In the genomic region with DNA sequence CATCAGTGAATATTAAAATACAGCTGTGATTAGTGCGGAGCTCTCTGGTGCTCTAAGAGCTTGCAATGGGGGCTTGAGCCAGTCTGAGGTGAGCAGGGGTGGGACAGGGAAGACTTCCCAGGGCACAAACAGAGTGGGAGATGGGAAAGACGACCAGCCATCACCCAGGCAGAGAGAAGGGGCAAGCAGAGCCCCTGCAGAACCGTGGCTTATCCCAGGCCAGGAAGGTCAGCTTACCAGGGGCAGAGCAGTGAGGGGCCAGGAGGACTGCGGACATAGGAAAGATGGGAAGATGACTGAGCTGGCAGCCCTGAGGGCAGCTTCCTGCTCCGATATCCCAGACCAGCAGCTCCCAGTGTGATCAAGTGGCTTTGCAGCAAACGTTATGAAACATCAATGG, we compare ENCODE assay signal across 11 cellular contexts. TPM values are rescaled to one million over a fixed set of nuclear protein-coding genes. Genes with fewer than 3 reads are reported as not detected.
A peak's percentile ranks its signal among the peaks of the same experiment; 100 is the strongest.
DNase-seq lines count a peak whose midpoint lies in the region; ATAC-seq, FAIRE-seq and TF ChIP-seq lines count a peak whose summit lies in the region.
"Had no signal": no experiment of that assay in that cellular context is flagged by ENCODE, and none has a peak within 500 bp of the region (broad histone marks: within the 10 kb centered on the region; RNA-seq: fewer than 3 reads in every experiment).

No MANE protein-coding gene starts in this region.

- peak overlapping the region; percentile 56; the same call in 1 of the 2 replicates for H2AK5ac ChIP-seq in H1 (ENCODE audit: low read depth, low read length)

- H2BK12ac ChIP-seq in H1 (ENCODE audit: low read depth, low read length), result 0 out of 2 replicates have a peak overlapping the region, but pooled peaks have one; percentile 50

- TF ChIP-seq CTCF in C4-2B (conservative IDR thresholded peaks at IDR 0.05), result no peak
- no peak for TF ChIP-seq CTCF in H1 (IDR thresholded peaks at IDR 0.05; ENCODE audit: control extremely low read depth in 1 of 3, insufficient read depth in 1 of 3, low read depth in 1 of 3, low read length in 3 of 3)
- TF ChIP-seq CTCF in osteoblast (IDR thresholded peaks at IDR 0.05; ENCODE audit: extremely low read depth, low read depth, low read length), result no peak
- TF ChIP-seq CTCF in tibial nerve (IDR thresholded peaks at IDR 0.05), result no peak

- H2BK20ac ChIP-seq in H1 (ENCODE audit: low read length), result no peak overlapping the region

- H3K4me3 ChIP-seq in H1 (ENCODE audit: extremely low read depth in 1 of 4, insufficient read depth in 2 of 4, low read depth in 3 of 4, low read length in 4 of 4) (no peak overlapping the region), osteoblast (ENCODE audit: insufficient read depth, low read length) (no peak overlapping the region), tibial nerve (no peak overlapping the region)
- H3K4me3 ChIP-seq: psoas muscle had no signal

- no peak for ATAC-seq in HG03196 (IDR thresholded peaks at IDR 0.05; ENCODE audit: unreplicated experiment)

- no peak overlapping the region for H3K23ac ChIP-seq in H1 (ENCODE audit: insufficient read length)

- H3K27ac ChIP-seq in C4-2B, result peak overlapping the region; percentile 7; the same call in 1 of the 2 replicates
- H3K27ac ChIP-seq in H1 (ENCODE audit: low read depth, low read length), result no peak overlapping the region
- peak overlapping the region; percentile 93 for H3K27ac ChIP-seq in osteoblast (ENCODE audit: low read depth, low read length)
- peak overlapping the region in 1 of 4 donors; percentile 86 for H3K27ac ChIP-seq in tibial nerve
- H3K27ac ChIP-seq: psoas muscle had no signal

- CTCF ChIA-PET in H1 (lab: Charles Lee; ENCODE audit: partially characterized antibody), result interaction anchor here (0.7 to 3.8 kb wide), 16 partner anchors 13 to 137 kb away, joined by 3 to 13 read pairs (median 6); no protein-coding TSS in a partner anchor

- FAIRE-seq in H1 (lab: Jason Lieb, UNC), result no peak

- H2BK15ac ChIP-seq in H1 (ENCODE audit: low read length), result 0 out of 2 replicates have a peak overlapping the region, but pooled peaks have one; percentile 34

- no peak overlapping the region for H4K5ac ChIP-seq in H1 (ENCODE audit: insufficient read length, low read depth, low read length)

- H3K4me1 ChIP-seq in H1 (replicated peaks in 1 of 4; ENCODE audit: control insufficient read depth in 3 of 4, insufficient read depth in 4 of 4, low read length in 3 of 4) (peaks cover 1 to 20% (median 9%) of the 10 kb centered on the region in 4 experiments), osteoblast (ENCODE audit: insufficient read depth, low read length) (peaks cover 31% of the 10 kb centered on the region), tibial nerve (peaks cover 0 to 27% (median 13%) of the 10 kb centered on the region in 4 donors)
- H3K4me1 ChIP-seq: psoas muscle had no signal

- no peak overlapping the region for H3K56ac ChIP-seq in H1 (replicated peaks; ENCODE audit: insufficient read length, low read depth, low read length)

- peak; percentile 64 for DNase-seq in M059J (ENCODE audit: low read depth)
- DNase-seq in H1 (ENCODE audit: low read depth in 1 of 2, low spot score in 2 of 2), result no peak
- no peak for DNase-seq in osteoblast (ENCODE audit: insufficient read length, low spot score, missing footprints)
- DNase-seq in tibial nerve (ENCODE audit: low spot score in 2 of 2), result no peak
- no peak for DNase-seq in NCI-H128 (lab: John Stamatoyannopoulos, UW; ENCODE audit: unreplicated experiment)
- no peak for DNase-seq in epidermal melanocyte (ENCODE audit: insufficient read length, low spot score)
- DNase-seq: effector CD8-positive, alpha-beta T cell; NCI-H524 treated with DMSO at 0.1 percent for 48 hours had no signal

- H3K9ac ChIP-seq in H1 (replicated peaks in 1 of 4; ENCODE audit: extremely low read depth in 1 of 4, low read depth in 3 of 4, low read length in 3 of 4), result no peak overlapping the region

- TF ChIP-seq RAD21 in H1 (IDR thresholded peaks at IDR 0.05 in 1 of 2, conservative IDR thresholded peaks at IDR 0.05 in 1 of 2; ENCODE audit: low read depth in 2 of 2, low read length in 2 of 2), result no peak

- no peaks in the 10 kb centered on the region for H4K20me1 ChIP-seq in H1 (replicated peaks in 1 of 2; ENCODE audit: control insufficient read depth in 1 of 2, insufficient read depth in 2 of 2, low read length in 2 of 2)
- no peaks in the 10 kb centered on the region for H4K20me1 ChIP-seq in osteoblast (ENCODE audit: insufficient read depth, low read length)

- H3K4ac ChIP-seq in H1 (replicated peaks; ENCODE audit: insufficient read length, low read depth, low read length), result no peak overlapping the region

- H3K79me2 ChIP-seq in H1 (ENCODE audit: control insufficient read depth in 1 of 2, insufficient read depth in 2 of 2, low read length in 2 of 2), result no peaks in the 10 kb centered on the region
- no peaks in the 10 kb centered on the region for H3K79me2 ChIP-seq in osteoblast (ENCODE audit: insufficient read depth, low read length)

- H4K8ac ChIP-seq in H1 (ENCODE audit: extremely low read depth, insufficient read depth, low read length), result no peak overlapping the region

- peak overlapping the region; percentile 71; the same call in 1 of the 2 replicates for H3K18ac ChIP-seq in H1 (ENCODE audit: extremely low read depth, low read length)

- H2BK5ac ChIP-seq in H1 (ENCODE audit: low read depth, low read length), result peak overlapping the region; percentile 81; the same call in 1 of the 2 replicates

- no peak for TF ChIP-seq POLR2A in H1 (IDR thresholded peaks at IDR 0.05; ENCODE audit: control extremely low read depth in 1 of 2, low read depth in 2 of 2, low read length in 2 of 2)
- no peak for TF ChIP-seq POLR2A in tibial nerve (IDR thresholded peaks at IDR 0.05)

- TF ChIP-seq EP300 in H1 (IDR thresholded peaks at IDR 0.05; ENCODE audit: borderline replicate concordance in 1 of 2, low read depth in 2 of 2, low read length in 2 of 2) (no peak), tibial nerve (IDR thresholded peaks at IDR 0.05) (no peak)

- peak overlapping the region; percentile 18 for H2BK120ac ChIP-seq in H1 (replicated peaks; ENCODE audit: low read depth, low read length)

- H3K9me3 ChIP-seq in H1 (ENCODE audit: insufficient read depth in 2 of 2, low read depth in 1 of 2, low read length in 1 of 2) (no peaks in the 10 kb centered on the region), osteoblast (ENCODE audit: low read depth, low read length) (no peaks in the 10 kb centered on the region), tibial nerve (no peaks in the 10 kb centered on the region)
- H3K9me3 ChIP-seq: psoas muscle had no signal

- 73% methylated on average over 6 of the region's 6 CpGs; no CpG with 5 or more reads in 1 of the 2 experiments for WGBS in H1 (ENCODE audit: extremely low coverage in 1 of 2, insufficient coverage in 1 of 2, insufficient read length in 1 of 2, insufficient replicate concordance in 2 of 2, low coverage in 1 of 2, low lambda C conversion rate in 2 of 2, missing lambda C conversion rate in 1 of 2), 2 experiments
- 73 to 76% methylated on average over 6 of the region's 6 CpGs for WGBS in tibial nerve, 2 donors

- POLR2A ChIA-PET in H1 (lab: Charles Lee; ENCODE audit: partially characterized antibody), result interaction anchor here (0.7 to 1.1 kb wide), 4 partner anchors 42 to 62 kb away, joined by 3 to 5 read pairs (median 4); no protein-coding TSS in a partner anchor

- no peak overlapping the region for H2AFZ ChIP-seq in H1 (ENCODE audit: low read length)
- H2AFZ ChIP-seq in osteoblast (ENCODE audit: low read length), result peak overlapping the region; percentile 57

- no peaks in the 10 kb centered on the region for H3K36me3 ChIP-seq in H1 (ENCODE audit: control insufficient read depth in 2 of 4, insufficient read depth in 4 of 4, low read length in 3 of 4)
- no peaks in the 10 kb centered on the region for H3K36me3 ChIP-seq in osteoblast (ENCODE audit: insufficient read depth, low read length)
- H3K36me3 ChIP-seq in tibial nerve, result no peaks in the 10 kb centered on the region

- H3K14ac ChIP-seq in H1 (ENCODE audit: insufficient read length), result no peak overlapping the region

- H3K4me2 ChIP-seq in H1 (ENCODE audit: insufficient read depth in 1 of 2, low read depth in 2 of 2, low read length in 2 of 2), result no peak overlapping the region
- peak overlapping the region; percentile 53 for H3K4me2 ChIP-seq in osteoblast (ENCODE audit: insufficient read depth, low read length)

- peak overlapping the region; percentile 56 for H4K91ac ChIP-seq in H1 (replicated peaks; ENCODE audit: insufficient read length, low read length)

- H3K27me3 ChIP-seq in H1 (replicated peaks in 1 of 4; ENCODE audit: control insufficient read depth in 3 of 4, extremely low read depth in 1 of 4, insufficient read depth in 3 of 4, low read length in 3 of 4) (no peaks in the 10 kb centered on the region; a peak in 1 of 7 replicates), osteoblast (ENCODE audit: insufficient read depth, low read length) (no peaks in the 10 kb centered on the region), tibial nerve (no peaks in the 10 kb centered on the region)

- H3K23me2 ChIP-seq in H1 (ENCODE audit: low read depth, low read length), result no peaks in the 10 kb centered on the region

- H3K79me1 ChIP-seq in H1 (ENCODE audit: low read depth, low read length), result no peaks in the 10 kb centered on the region

TF ChIP-seq in H1, 55 proteins besides CTCF, POLR2A, EP300 and RAD21 (continues in another document):
- TF ChIP-seq, protein P1, sequence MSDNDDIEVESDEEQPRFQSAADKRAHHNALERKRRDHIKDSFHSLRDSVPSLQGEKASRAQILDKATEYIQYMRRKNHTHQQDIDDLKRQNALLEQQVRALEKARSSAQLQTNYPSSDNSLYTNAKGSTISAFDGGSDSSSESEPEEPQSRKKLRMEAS (IDR thresholded peaks at IDR 0.05), result no peak
- TF ChIP-seq KDM5A (IDR thresholded peaks at IDR 0.05; ENCODE audit: low read length) (no peak), PHF8 (conservative IDR thresholded peaks at IDR 0.05; ENCODE audit: low read depth, low read length) (no peak), JUND (IDR thresholded peaks at IDR 0.05; ENCODE audit: low read length) (no peak), EGR1 (IDR thresholded peaks at IDR 0.05; ENCODE audit: borderline replicate concordance, low read depth, low read length) (no peak), POLR2AphosphoS5 (IDR thresholded peaks at IDR 0.05; ENCODE audit: low read depth, low read length) (no peak)

RNA-seq across cellular contexts. Expression of a gene that starts 55.4 kb away (rescaled TPM):
- 6.7 and 13.2 TPM in 2 replicates for total RNA-seq in M059J (2014; rRNA removed; shearing (Covaris generic))
- total RNA-seq in H1 (2021; fragmentation: NEBNext Ultra II Directional; extraction: Animal tissue kit (Norgen Biotek cat#: 25700)), result 8.7 and 10.4 TPM in 2 replicates
- 6.6 and 13.7 TPM in 2 replicates for polyA plus RNA-seq in H1 (2011; rRNA removed)
- 5.2 TPM for polyA plus RNA-seq in H1 (2011; cell fraction: cytosol; rRNA removed)
- 8.2 TPM for polyA plus RNA-seq in H1 (2011; cell fraction: nucleus; rRNA removed)
- 4.2 to 6.0 TPM (median 5.4 TPM) in 4 replicates for polyA plus RNA-seq in H1 (2012, experiment 1 of 2)
- polyA plus RNA-seq in H1 (2012, experiment 2 of 2), result 5.2 TPM
- polyA plus RNA-seq in H1 (2013, experiment 1 of 2), result 3.5 TPM
- polyA plus RNA-seq in H1 (2013, experiment 2 of 2), result 3.6 TPM
- polyA minus RNA-seq in H1 (2011; rRNA and poly(A)+ RNA removed), result 4.0 and 4.8 TPM in 2 replicates
- polyA minus RNA-seq in H1 (2011; cell fraction: cytosol; rRNA and poly(A)+ RNA removed), result 4.8 TPM
- polyA minus RNA-seq in H1 (2011; cell fraction: nucleus; rRNA and poly(A)+ RNA removed), result 2.6 TPM
- total RNA-seq in osteoblast (6.8 and 10.9 TPM in 2 replicates), tibial nerve (10 to 100 TPM in 2 of 4 donors, 1 to 10 TPM in 2; 3.6 to 19.2 (median 9.2) TPM)
